In the genomic region with DNA sequence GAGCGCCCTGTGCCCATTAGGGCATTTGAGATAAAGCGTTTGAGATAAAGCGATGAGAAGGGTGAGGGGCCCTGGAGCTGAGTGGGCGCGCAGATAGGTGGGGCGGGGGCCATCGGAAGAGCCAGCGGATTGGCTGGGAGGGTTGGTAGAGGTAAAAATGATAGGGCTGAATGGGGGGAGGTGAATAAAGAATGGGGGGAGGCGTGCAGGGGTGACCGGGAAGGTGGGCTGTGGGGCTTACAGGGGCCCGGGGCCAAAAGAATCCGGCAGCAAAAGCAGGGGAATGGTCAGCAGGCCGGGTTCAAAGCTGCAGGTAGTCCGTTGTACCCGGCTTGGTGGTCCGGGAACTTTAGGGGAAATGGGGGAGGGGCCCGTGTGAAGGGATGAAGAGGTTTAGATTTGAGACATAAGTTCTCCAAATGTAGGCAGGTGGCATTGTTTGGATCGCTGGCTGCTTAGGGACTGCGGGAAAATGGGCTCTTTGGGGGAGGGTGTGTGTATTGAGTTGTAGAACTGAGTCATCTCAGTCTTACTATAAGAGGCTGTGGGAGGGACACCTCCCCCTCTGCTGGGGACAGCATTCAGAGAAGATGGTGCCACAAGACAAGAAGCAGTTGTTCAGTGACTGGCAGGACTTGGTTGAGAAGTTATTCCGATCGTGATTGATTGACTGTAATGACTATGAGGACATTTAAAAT, we compare ENCODE assay signal across 8 cellular contexts. TPM values are rescaled to one million over a fixed set of nuclear protein-coding genes. Genes with fewer than 3 reads are reported as not detected.
DNase-seq lines count a peak whose midpoint lies in the region; ATAC-seq and TF ChIP-seq lines count a peak whose summit lies in the region.

No MANE protein-coding gene starts in this region.

- TF ChIP-seq CTCF in WI38 (IDR thresholded peaks at IDR 0.05; ENCODE audit: low read depth, low read length) (no peak), lower lobe of right lung (IDR thresholded peaks at IDR 0.05) (no peak)

- H3K36me3 ChIP-seq in KOPT-K1 (ENCODE audit: insufficient read depth, low read length) (peaks cover 18% of the 10 kb centered on the region), lower lobe of right lung (peaks cover 7% of the 10 kb centered on the region)

- peak overlapping the region; percentile 94 for H3K4me3 ChIP-seq in WI38 (ENCODE audit: low read depth, low read length)
- peak overlapping the region; percentile 89 for H3K4me3 ChIP-seq in lower lobe of right lung

- peak; percentile 30 for ATAC-seq in GM21390 (IDR thresholded peaks at IDR 0.05; ENCODE audit: unreplicated experiment)
- ATAC-seq in lower lobe of right lung = peak; percentile 45 to 75
- no peak for ATAC-seq in HG02623 (IDR thresholded peaks at IDR 0.05; ENCODE audit: unreplicated experiment)

- H3K27ac ChIP-seq in KOPT-K1 (ENCODE audit: low read depth, low read length, poor library complexity, severe bottlenecking) (peak overlapping the region; percentile 81), lower lobe of right lung (peak overlapping the region; percentile 86)

- H3K9me3 ChIP-seq in KOPT-K1 (ENCODE audit: insufficient read depth, low read length, poor library complexity, severe bottlenecking) (no peaks in the 10 kb centered on the region), lower lobe of right lung (no peaks in the 10 kb centered on the region)

- no peaks in the 10 kb centered on the region for H3K27me3 ChIP-seq in lower lobe of right lung (ENCODE audit: low read depth)

- intact Hi-C loops in lower lobe of right lung (cut with DNase I) = no loop called here

- peaks cover 48% of the 10 kb centered on the region for H3K4me1 ChIP-seq in lower lobe of right lung

- peak; percentile 28 for DNase-seq in COR-L47 (lab: John Stamatoyannopoulos, UW)
- DNase-seq in central memory CD4-positive, alpha-beta T cell = peak; percentile 58
- DNase-seq in lower lobe of right lung = peak; percentile 50
- DNase-seq in stimulated activated CD8-positive, alpha-beta memory T cell treated with anti-CD3 and anti-CD28 coated beads, Interleukin-12 subunit alpha, Interleukin-12 subunit beta, amount 100 ng/mL, for 4 hours (ENCODE audit: low read depth) = peak; percentile 48

RNA-seq across cellular contexts. Expression of gene ARID3B, which starts 0.6 kb away (rescaled TPM):
- total RNA-seq in lower lobe of right lung = 11.1 TPM
